Comparison of ENCODE assay signal across 29 cellular contexts in the genomic region with DNA sequence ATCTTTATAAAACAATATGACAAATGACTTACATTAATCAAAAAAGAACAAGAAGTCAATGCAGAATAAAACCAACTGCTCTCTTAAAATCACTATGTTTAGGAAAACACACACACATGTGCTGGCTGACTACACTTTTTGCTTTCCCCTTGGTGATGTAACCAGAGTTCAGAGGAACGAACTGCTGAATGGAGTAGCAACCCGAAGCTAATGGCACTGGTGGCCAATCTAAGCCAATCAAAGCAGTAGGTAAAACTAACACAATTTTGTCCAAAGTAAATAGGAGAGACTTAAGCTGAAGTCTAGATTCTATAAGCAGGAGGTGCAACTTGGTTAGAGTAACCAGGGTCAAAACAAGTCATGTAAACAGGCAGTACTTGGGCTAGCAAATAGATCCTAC.
"Had no signal": no experiment of that assay in that cellular context is flagged by ENCODE, and none has a peak within 500 bp of the region (broad histone marks: within the 10 kb centered on the region; RNA-seq: fewer than 3 reads in every experiment).

No MANE protein-coding gene starts in this region.

- H3K4me3 Mint-ChIP-seq: activated CD8-positive, alpha-beta memory T cell treated with anti-CD3 and anti-CD28 coated beads, Interleukin-2, amount 10 ng/mL, durations not matched to agents 7 days and 5 days; activated CD8-positive, alpha-beta T cell treated with anti-CD3 and anti-CD28 coated beads, Interleukin-2, amount 10 ng/mL, durations not matched to agents 7 days and 5 days; activated naive CD4-positive, alpha-beta T cell treated with anti-CD3 and anti-CD28 coated beads for 36 hours; activated naive CD8-positive, alpha-beta T cell; activated T-cell treated with anti-CD3 and anti-CD28 coated beads, Interleukin-2, amount 50 U/mL, for 4 hours; WTC11 had no signal

- H3K4me1 Mint-ChIP-seq: activated CD8-positive, alpha-beta memory T cell treated with anti-CD3 and anti-CD28 coated beads, Interleukin-2, amount 10 ng/mL, durations not matched to agents 7 days and 5 days; WTC11 had no signal

- H3K27ac ChIP-seq: body of pancreas, Peyer's patch, RWPE1, SJCRH30 had no signal

- H3K27ac Mint-ChIP-seq: activated CD8-positive, alpha-beta memory T cell treated with anti-CD3 and anti-CD28 coated beads, Interleukin-2, amount 10 ng/mL, durations not matched to agents 7 days and 5 days; activated CD8-positive, alpha-beta T cell treated with anti-CD3 and anti-CD28 coated beads, Interleukin-2, amount 10 ng/mL, durations not matched to agents 7 days and 5 days; activated naive CD4-positive, alpha-beta T cell treated with anti-CD3 and anti-CD28 coated beads for 36 hours; activated naive CD8-positive, alpha-beta T cell; WTC11 had no signal

- H3K4me1 ChIP-seq: body of pancreas, SJCRH30 had no signal

- H3K27me3 ChIP-seq: body of pancreas, Peyer's patch, SJCRH30 had no signal

- H3K4me3 ChIP-seq: body of pancreas, K562, Peyer's patch, SJCRH30 had no signal

- ATAC-seq: activated CD8-positive, alpha-beta memory T cell treated with anti-CD3 and anti-CD28 coated beads, Interleukin-2, amount 10 ng/mL, durations not matched to agents 7 days and 5 days; activated CD8-positive, alpha-beta T cell treated with anti-CD3 and anti-CD28 coated beads, Interleukin-2, amount 10 ng/mL, durations not matched to agents 7 days and 5 days; activated T-cell treated with anti-CD3 and anti-CD28 coated beads, Interleukin-2, amount 50 U/mL, for 4 hours; body of pancreas; K562; WTC11 had no signal

- DNase-seq: activated CD4-positive, alpha-beta T cell treated with anti-CD3 and anti-CD28 coated beads for 48 hours; activated CD4-positive, alpha-beta T cell treated with anti-CD3 and anti-CD28 coated beads, Interleukin-2, amount 50 U/mL, for 4 hours; activated CD4-positive, CD25-positive, alpha-beta regulatory T cell treated with anti-CD3 and anti-CD28 coated beads, Interleukin-2, amount 50 U/mL, for 72 hours; activated CD8-positive, alpha-beta memory T cell treated with anti-CD3 and anti-CD28 coated beads, Interleukin-2, amount 10 ng/mL, durations not matched to agents 7 days and 5 days; activated CD8-positive, alpha-beta T cell treated with anti-CD3 and anti-CD28 coated beads, Interleukin-2, amount 10 ng/mL, durations not matched to agents 7 days and 5 days; activated gamma-delta T cell; activated naive CD4-positive, alpha-beta T cell treated with anti-CD3 and anti-CD28 coated beads for 36 hours; activated T-cell treated with anti-CD3 and anti-CD28 coated beads, Interleukin-2, amount 50 U/mL, for 4 hours; amygdala; body of pancreas; Karpas-422; NCI-H1048; NCI-H1417; NCI-H1930; NCI-H2171 treated with DMSO at 0.1 percent for 48 hours; NCI-H226; NCI-H526; NCI-H774; NK-92 treated with Interleukin-12 subunit alpha and Interleukin-12 subunit beta, amount 100 ng/mL, for 24 hours; OCI-M1; Peyer's patch; Right ventricle myocardium superior; SJCRH30; SK-N-SH; T-helper 1 cell had no signal

- H3K9me3 ChIP-seq: body of pancreas, Peyer's patch, SJCRH30, SK-N-SH had no signal

- H3K9ac ChIP-seq: SK-N-SH had no signal

- H3K27me3 Mint-ChIP-seq: activated CD8-positive, alpha-beta memory T cell treated with anti-CD3 and anti-CD28 coated beads, Interleukin-2, amount 10 ng/mL, durations not matched to agents 7 days and 5 days; activated naive CD8-positive, alpha-beta T cell had no signal

- H3K9me3 Mint-ChIP-seq: activated naive CD4-positive, alpha-beta T cell treated with anti-CD3 and anti-CD28 coated beads for 36 hours; activated T-cell treated with anti-CD3 and anti-CD28 coated beads, Interleukin-2, amount 50 U/mL, for 4 hours had no signal

- FAIRE-seq: K562 had no signal

- H3K36me3 Mint-ChIP-seq: activated CD8-positive, alpha-beta memory T cell treated with anti-CD3 and anti-CD28 coated beads, Interleukin-2, amount 10 ng/mL, durations not matched to agents 7 days and 5 days; WTC11 had no signal

- H3K36me3 ChIP-seq: Peyer's patch, SJCRH30 had no signal

- H3K4me2 ChIP-seq: SK-N-SH had no signal
